In genomic region chr2:62071126-62071598, GRCh38 we compare ENCODE assay signal across 16 cellular contexts.
"Had no signal": no experiment of that assay in that cellular context is flagged by ENCODE, and none has a peak within 500 bp of the region (broad histone marks: within the 10 kb centered on the region; RNA-seq: fewer than 3 reads in every experiment).

No MANE protein-coding gene starts in this region.

- H3K4me3 Mint-ChIP-seq: activated naive CD8-positive, alpha-beta T cell treated with anti-CD3 and anti-CD28 coated beads for 36 hours; activated T-cell treated with anti-CD3 and anti-CD28 coated beads, Interleukin-2, amount 50 U/mL, for 4 hours; nephron progenitor cell had no signal

- H3K36me3 ChIP-seq: breast epithelium, prostate gland, right lobe of liver had no signal

- H3K4me1 ChIP-seq: breast epithelium, prostate gland, right lobe of liver, upper lobe of left lung had no signal

- H3K27me3 ChIP-seq: breast epithelium, right lobe of liver, upper lobe of left lung had no signal

- ATAC-seq: activated T-cell treated with anti-CD3 and anti-CD28 coated beads, Interleukin-2, amount 50 U/mL, for 4 hours; left ventricle myocardium superior; right lobe of liver had no signal

- H3K27ac ChIP-seq: breast epithelium, prostate gland, right lobe of liver, upper lobe of left lung had no signal

- DNase-seq: activated CD4-positive, alpha-beta T cell treated with anti-CD3 and anti-CD28 coated beads for 1 hour; activated CD4-positive, alpha-beta T cell treated with anti-CD3 and anti-CD28 coated beads, Interleukin-2, amount 50 U/mL, for 48 hours; activated effector memory CD4-positive, alpha-beta T cell treated with anti-CD3 and anti-CD28 coated beads, Interleukin-2, amount 50 U/mL, for 16 hours; activated naive CD8-positive, alpha-beta T cell treated with anti-CD3 and anti-CD28 coated beads for 36 hours; activated T-cell treated with anti-CD3 and anti-CD28 coated beads, Interleukin-2, amount 50 U/mL, for 4 hours; aorta; effector CD4-positive, alpha-beta T cell; islet precursor cell; left ventricle myocardium superior; nephron progenitor cell; right lobe of liver; stimulated activated CD4-positive, alpha-beta T cell treated with anti-CD3 and anti-CD28 coated beads, Interleukin-2, amount 100 ng/mL, for 48 hours; stimulated activated naive CD4-positive, alpha-beta T cell treated with Interleukin-2 at 50 U/mL for 16 hours; upper lobe of left lung had no signal

- H3K27ac Mint-ChIP-seq: activated naive CD8-positive, alpha-beta T cell treated with anti-CD3 and anti-CD28 coated beads for 36 hours had no signal

- H3K4me3 ChIP-seq: breast epithelium, prostate gland, right lobe of liver, upper lobe of left lung had no signal

- H3K27me3 Mint-ChIP-seq: activated naive CD8-positive, alpha-beta T cell treated with anti-CD3 and anti-CD28 coated beads for 36 hours had no signal

- H3K9me3 Mint-ChIP-seq: activated T-cell treated with anti-CD3 and anti-CD28 coated beads, Interleukin-2, amount 50 U/mL, for 4 hours had no signal
